7 cellular contexts compared by ENCODE assay signal in the genomic region with DNA sequence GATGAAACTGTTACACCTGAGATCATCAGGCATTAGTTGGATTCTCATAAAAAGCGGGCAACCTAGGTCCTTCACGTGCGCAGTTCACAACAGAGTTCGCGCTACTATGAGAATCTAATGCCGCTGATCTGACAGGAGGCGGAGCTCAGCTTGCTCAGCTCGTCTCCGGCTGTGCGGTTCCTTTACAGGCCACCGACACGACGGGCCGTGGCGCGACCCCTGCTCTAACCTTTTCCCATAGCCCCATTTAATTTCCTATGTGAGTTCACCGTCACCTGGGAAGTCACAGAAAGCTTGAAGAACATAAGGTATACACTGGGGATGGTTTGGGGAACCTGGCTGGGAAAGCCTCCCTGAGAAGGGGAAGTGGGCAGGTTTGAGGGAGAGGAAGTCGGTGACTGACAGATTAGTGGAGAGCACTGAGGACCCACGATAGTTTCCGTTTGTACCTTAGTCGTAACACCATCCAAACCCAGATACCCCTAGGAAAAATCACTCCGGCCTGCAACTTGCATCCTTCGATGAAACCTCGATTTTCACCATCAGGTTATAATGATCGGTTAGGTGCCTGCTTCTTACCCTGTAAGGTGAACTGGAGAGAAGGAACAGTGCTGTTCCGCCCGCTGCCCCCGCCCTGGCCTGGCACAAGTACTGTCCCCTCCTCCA. TPM values are rescaled to one million over a fixed set of nuclear protein-coding genes. Genes with fewer than 3 reads are reported as not detected.
A peak's percentile ranks its signal among the peaks of the same experiment; 100 is the strongest.
DNase-seq lines count a peak whose midpoint lies in the region; ATAC-seq and TF ChIP-seq lines count a peak whose summit lies in the region.

No MANE protein-coding gene starts in this region.

- peak; percentile 50 to 51 for DNase-seq in activated CD4-positive, alpha-beta T cell treated with anti-CD3 and anti-CD28 coated beads for 4 hours
- DNase-seq in dorsolateral prefrontal cortex = peak in 2 of 10 donors; percentile 10 to 14

- no peaks in the 10 kb centered on the region for H3K36me3 Mint-ChIP-seq in IgD-negative memory B cell

- H3K4me1 Mint-ChIP-seq in IgD-negative memory B cell = peaks cover 20 to 39% (median 31%) of the 10 kb centered on the region in 3 donors

- peak; percentile 12 for TF ChIP-seq POLR2A in GM19099 (IDR thresholded peaks at IDR 0.05; ENCODE audit: extremely low read depth, insufficient read length, low read depth)

- H3K4me3 ChIP-seq in dorsolateral prefrontal cortex (peak overlapping the region; percentile 61 to 89 (median 81)), muscle layer of colon (ENCODE audit: low read depth in 1 of 2, low read length in 2 of 2) (peak overlapping the region; percentile 47 to 63)

- ATAC-seq in GM21619 (IDR thresholded peaks at IDR 0.05; ENCODE audit: unreplicated experiment) = no peak

- intact Hi-C loops in dorsolateral prefrontal cortex (cut with DNase I) = loop anchor here (2.0 to 10.0 kb wide), 4 partner anchors 55 to 178 kb away; a partner anchor contains a TSS

- H3K27ac ChIP-seq in dorsolateral prefrontal cortex = peak overlapping the region; percentile 86 to 100 (median 99)
- H3K27ac ChIP-seq in muscle layer of colon (ENCODE audit: low read depth, low read length) = peak overlapping the region; percentile 93
- H3K27ac ChIP-seq in temporal lobe (ENCODE audit: low read depth, low read length) = peak overlapping the region; percentile 99

- H3K27me3 Mint-ChIP-seq in IgD-negative memory B cell = peaks cover 9% of the 10 kb centered on the region

- H3K4me1 ChIP-seq in muscle layer of colon (ENCODE audit: insufficient read depth, low read length) = peaks cover 26% of the 10 kb centered on the region

- no peak for TF ChIP-seq CTCF in dorsolateral prefrontal cortex (IDR thresholded peaks at IDR 0.05 in 54 of 56, conservative IDR thresholded peaks at IDR 0.05 in 2 of 56; ENCODE audit: low read depth in 1 of 56, partially characterized antibody in 56 of 56)

- H3K9ac ChIP-seq in muscle layer of colon (ENCODE audit: low read length) = peak overlapping the region; percentile 59

- peak overlapping the region; percentile 83 to 99 (median 97) for H3K4me3 Mint-ChIP-seq in IgD-negative memory B cell

- H3K27me3 ChIP-seq in dorsolateral prefrontal cortex = no peaks in the 10 kb centered on the region
- peaks cover 0 to 4% of the 10 kb centered on the region in 2 donors for H3K27me3 ChIP-seq in muscle layer of colon (ENCODE audit: control insufficient read depth in 1 of 2, insufficient read depth in 2 of 2, low read length in 2 of 2)

- peaks cover 7% of the 10 kb centered on the region for H3K36me3 ChIP-seq in muscle layer of colon (ENCODE audit: insufficient read depth, low read length)

- H3K9me3 ChIP-seq in muscle layer of colon (ENCODE audit: low read length) = no peaks in the 10 kb centered on the region

- H3K9me3 Mint-ChIP-seq in IgD-negative memory B cell = peaks cover 0 to 1% (median 0%) of the 10 kb centered on the region in 3 donors

- peak overlapping the region; percentile 84 to 94 (median 94) for H3K27ac Mint-ChIP-seq in IgD-negative memory B cell

RNA-seq across cellular contexts. Expression of a gene that starts 2.8 kb away (rescaled TPM):
- 41.3 TPM for polyA plus RNA-seq in IgD-negative memory B cell
- 10 to 100 TPM; 27.3 to 61.7 (median 45.5) TPM for total RNA-seq in dorsolateral prefrontal cortex
- total RNA-seq in temporal lobe = 29.0 TPM

RNA-seq across cellular contexts. Expression of a gene that starts 11.9 kb away (rescaled TPM):
- polyA plus RNA-seq in IgD-negative memory B cell = not detected
- 1 to 10 TPM in 15 of 120 experiments, under 1 TPM in 87, not detected in 18; 0.11 to 1.9 (median 0.54) TPM for total RNA-seq in dorsolateral prefrontal cortex
- not detected for total RNA-seq in temporal lobe

RNA-seq across cellular contexts. Expression of a gene that starts 24.8 kb away (rescaled TPM):
- polyA plus RNA-seq in IgD-negative memory B cell = 50.4 TPM
- total RNA-seq in dorsolateral prefrontal cortex (10 to 100 TPM; 43.4 to 98.9 (median 69.5) TPM), temporal lobe (27.0 TPM)

RNA-seq across cellular contexts. Expression of a gene that starts 28.9 kb away (rescaled TPM):
- polyA plus RNA-seq in IgD-negative memory B cell = 1,442 TPM
- total RNA-seq in dorsolateral prefrontal cortex = 100 to 1,000 TPM; 256 to 374 (median 306) TPM
- total RNA-seq in temporal lobe = 401 TPM

RNA-seq across cellular contexts. Expression of a gene that starts 55.7 kb away (rescaled TPM):
- 9.1 TPM for polyA plus RNA-seq in IgD-negative memory B cell
- 10 to 100 TPM; 22.5 to 63.4 (median 36.0) TPM for total RNA-seq in dorsolateral prefrontal cortex
- 12.8 TPM for total RNA-seq in temporal lobe
